ENCODE assay signal across 18 cellular contexts in genomic region chr17:48595107-48595999, GRCh38. TPM values are rescaled to one million over a fixed set of nuclear protein-coding genes. Genes with fewer than 3 reads are reported as not detected.
A peak's percentile ranks its signal among the peaks of the same experiment; 100 is the strongest.
DNase-seq lines count a peak whose midpoint lies in the region; TF ChIP-seq lines count a peak whose summit lies in the region.
"Had no signal": no experiment of that assay in that cellular context is flagged by ENCODE, and none has a peak within 500 bp of the region (broad histone marks: within the 10 kb centered on the region; RNA-seq: fewer than 3 reads in every experiment).

No MANE protein-coding gene starts in this region.

- H3K4me3 ChIP-seq in mesodermal cell (ENCODE audit: extremely low read depth, insufficient read depth, low read length, poor library complexity, severe bottlenecking) (peak overlapping the region; percentile 54), stomach (peak overlapping the region; percentile 52 to 58 (median 56))

- H3K4me1 ChIP-seq in mesodermal cell (ENCODE audit: control insufficient read depth, insufficient read depth, low read length, poor library complexity, severe bottlenecking) (peaks cover 22% of the 10 kb centered on the region), stomach (peaks cover 8 to 93% (median 63%) of the 10 kb centered on the region in 4 donors)

- DNase-seq in activated T-cell treated with anti-CD3 and anti-CD28 coated beads, Interleukin-2, amount 50 U/mL, for 24 hours, result no peak
- no peak for DNase-seq in activated T-cell treated with anti-CD3 and anti-CD28 coated beads, Interleukin-2, amount 50 U/mL, for 48 hours
- no peak for DNase-seq in activated T-helper 2 cell treated with anti-CD3 and anti-CD28 coated beads, Interferon-gamma antibody, Interleukin-2, Interleukin-4, amounts not matched to agents 10 μg/mL and 5 μg/mL and 100 μg/mL, durations not matched to agents 14 hours and 24 hours and 36 hours (ENCODE audit: low spot score)
- DNase-seq in stomach, result no peak
- DNase-seq in activated effector memory CD4-positive, alpha-beta T cell treated with Interleukin-2 at 50 U/mL for 16 hours, result no peak
- no peak for DNase-seq in DMS 273 treated with DMSO at 0.1 percent for 48 hours (lab: John Stamatoyannopoulos, UW)
- no peak for DNase-seq in NOMO-1 (lab: John Stamatoyannopoulos, UW; ENCODE audit: unreplicated experiment in 2 of 2)
- DNase-seq: ACHN; activated CD4-positive, CD25-positive, alpha-beta regulatory T cell treated with anti-CD3 and anti-CD28 coated beads, Interleukin-2, amount 50 U/mL, for 72 hours; brain microvascular endothelial cell; effector memory CD8-positive, alpha-beta T cell; H9; NCI-H1436 treated with DMSO at 0.1 percent for 48 hours; NCI-H446 treated with DMSO at 0.1 percent for 48 hours; OCI-M1 had no signal

- peak overlapping the region; percentile 13 for H3K4me3 Mint-ChIP-seq in activated T-cell treated with anti-CD3 and anti-CD28 coated beads, Interleukin-2, amount 50 U/mL, for 24 hours
- H3K4me3 Mint-ChIP-seq in activated T-helper 2 cell treated with anti-CD3 and anti-CD28 coated beads, Interferon-gamma antibody, Interleukin-2, Interleukin-4, amounts not matched to agents 10 μg/mL and 5 μg/mL and 100 μg/mL, durations not matched to agents 14 hours and 24 hours and 36 hours (ENCODE audit: low read depth), result peak overlapping the region; percentile 43

- peaks cover 47% of the 10 kb centered on the region for H3K4me1 Mint-ChIP-seq in activated T-cell treated with anti-CD3 and anti-CD28 coated beads, Interleukin-2, amount 50 U/mL, for 24 hours (ENCODE audit: low read depth)
- peaks cover 41% of the 10 kb centered on the region for H3K4me1 Mint-ChIP-seq in activated T-helper 2 cell treated with anti-CD3 and anti-CD28 coated beads, Interferon-gamma antibody, Interleukin-2, Interleukin-4, amounts not matched to agents 10 μg/mL and 5 μg/mL and 100 μg/mL, durations not matched to agents 14 hours and 24 hours and 36 hours (ENCODE audit: low read depth)

- H3K27ac Mint-ChIP-seq in activated T-cell treated with anti-CD3 and anti-CD28 coated beads, Interleukin-2, amount 50 U/mL, for 24 hours, result no peak overlapping the region
- H3K27ac Mint-ChIP-seq in activated T-helper 2 cell treated with anti-CD3 and anti-CD28 coated beads, Interferon-gamma antibody, Interleukin-2, Interleukin-4, amounts not matched to agents 10 μg/mL and 5 μg/mL and 100 μg/mL, durations not matched to agents 14 hours and 24 hours and 36 hours, result no peak overlapping the region
- H3K27ac Mint-ChIP-seq: H9 had no signal

- no peak for TF ChIP-seq POLR2A in stomach (IDR thresholded peaks at IDR 0.05)

- TF ChIP-seq CTCF in stomach (IDR thresholded peaks at IDR 0.05), result no peak

- no peaks in the 10 kb centered on the region for H3K9me3 Mint-ChIP-seq in activated T-cell treated with anti-CD3 and anti-CD28 coated beads, Interleukin-2, amount 50 U/mL, for 24 hours
- no peaks in the 10 kb centered on the region for H3K9me3 Mint-ChIP-seq in activated T-helper 2 cell treated with anti-CD3 and anti-CD28 coated beads, Interferon-gamma antibody, Interleukin-2, Interleukin-4, amounts not matched to agents 10 μg/mL and 5 μg/mL and 100 μg/mL, durations not matched to agents 14 hours and 24 hours and 36 hours
- H3K9me3 Mint-ChIP-seq: effector memory CD8-positive, alpha-beta T cell had no signal

- no peak for TF ChIP-seq EP300 in stomach (IDR thresholded peaks at IDR 0.05)

- peaks cover 98% of the 10 kb centered on the region for H3K27me3 Mint-ChIP-seq in activated T-cell treated with anti-CD3 and anti-CD28 coated beads, Interleukin-2, amount 50 U/mL, for 24 hours
- peaks cover 88% of the 10 kb centered on the region for H3K27me3 Mint-ChIP-seq in activated T-helper 2 cell treated with anti-CD3 and anti-CD28 coated beads, Interferon-gamma antibody, Interleukin-2, Interleukin-4, amounts not matched to agents 10 μg/mL and 5 μg/mL and 100 μg/mL, durations not matched to agents 14 hours and 24 hours and 36 hours (ENCODE audit: low read depth)

- H3K36me3 ChIP-seq in mesodermal cell (ENCODE audit: control insufficient read depth, insufficient read depth, low read length) (no peaks in the 10 kb centered on the region), stomach (no peaks in the 10 kb centered on the region)
- H3K36me3 ChIP-seq: brain microvascular endothelial cell had no signal

- H3K36me3 Mint-ChIP-seq in activated T-cell treated with anti-CD3 and anti-CD28 coated beads, Interleukin-2, amount 50 U/mL, for 24 hours (ENCODE audit: low read depth), result no peaks in the 10 kb centered on the region
- peaks cover 3% of the 10 kb centered on the region for H3K36me3 Mint-ChIP-seq in activated T-helper 2 cell treated with anti-CD3 and anti-CD28 coated beads, Interferon-gamma antibody, Interleukin-2, Interleukin-4, amounts not matched to agents 10 μg/mL and 5 μg/mL and 100 μg/mL, durations not matched to agents 14 hours and 24 hours and 36 hours (ENCODE audit: low read depth)

- peaks cover 3 to 100% (median 94%) of the 10 kb centered on the region in 3 donors for H3K27me3 ChIP-seq in stomach

- H3K9me3 ChIP-seq in mesodermal cell (ENCODE audit: control insufficient read depth, low read length), result no peaks in the 10 kb centered on the region
- no peaks in the 10 kb centered on the region for H3K9me3 ChIP-seq in stomach
- H3K9me3 ChIP-seq: gastroesophageal sphincter had no signal

- H3K27ac ChIP-seq in mesodermal cell (ENCODE audit: low read depth, low read length, severe bottlenecking) (peak overlapping the region; percentile 91), stomach (peak overlapping the region; percentile 79 to 95 (median 93))
- H3K27ac ChIP-seq: brain microvascular endothelial cell had no signal

- 23 to 36% methylated on average over 9 to 14 of the region's 26 CpGs for WGBS in mesodermal cell (ENCODE audit: insufficient coverage in 2 of 2), 2 experiments
- 31 to 50% (median 47%) methylated on average over 22 to 26 of the region's 26 CpGs for WGBS in stomach, 5 donors

- intact Hi-C loops in activated T-helper 2 cell treated with anti-CD3 and anti-CD28 coated beads, Interferon-gamma antibody, Interleukin-2, Interleukin-4, amounts not matched to agents 10 μg/mL and 5 μg/mL and 100 μg/mL, durations not matched to agents 14 hours and 24 hours and 36 hours (cut with micrococcal nuclease), result no loop called here
- intact Hi-C loops in stomach (cut with DNase I; ENCODE audit: low total_unique reads), result no loop called here

RNA-seq across cellular contexts. Expression of gene HOXB5, which starts 1.8 kb away (rescaled TPM):
- not detected in 2 replicates for total RNA-seq in activated T-helper 2 cell treated with anti-CD3 and anti-CD28 coated beads, Interferon-gamma antibody, Interleukin-2, Interleukin-4, amounts not matched to agents 10 μg/mL and 5 μg/mL and 100 μg/mL, durations not matched to agents 14 hours and 24 hours and 36 hours
- 13.7 TPM for polyA plus RNA-seq in mesodermal cell (2013, experiment 1 of 2)
- polyA plus RNA-seq in mesodermal cell (2013, experiment 2 of 2), result 15.0 TPM
- total RNA-seq in stomach, result 10 to 100 TPM in 2 of 5 donors, under 1 TPM in 2, not detected in 1; 0.43 to 50.4 (median 6.2) TPM
- polyA plus RNA-seq in stomach, result 1 to 10 TPM; 2.2 to 2.7 (median 2.4) TPM
- total RNA-seq: H9 had no signal
- polyA plus RNA-seq: neural cell had no signal

RNA-seq across cellular contexts. Expression of gene HOXB3, which starts 5.3 kb away (rescaled TPM):
- total RNA-seq in activated T-helper 2 cell treated with anti-CD3 and anti-CD28 coated beads, Interferon-gamma antibody, Interleukin-2, Interleukin-4, amounts not matched to agents 10 μg/mL and 5 μg/mL and 100 μg/mL, durations not matched to agents 14 hours and 24 hours and 36 hours, result 3.8 and 4.6 TPM in 2 replicates
- polyA plus RNA-seq in mesodermal cell (2013, experiment 1 of 2), result 28.7 TPM
- 27.8 TPM for polyA plus RNA-seq in mesodermal cell (2013, experiment 2 of 2)
- 10 to 100 TPM in 4 of 5 donors, 1 to 10 TPM in 1; 6.1 to 77.6 (median 17.0) TPM for total RNA-seq in stomach
- 1 to 10 TPM; 2.8 to 9.5 (median 3.8) TPM for polyA plus RNA-seq in stomach
- total RNA-seq: H9 had no signal
- polyA plus RNA-seq: neural cell had no signal

RNA-seq across cellular contexts. Expression of gene HOXB6, which starts 9.4 kb away (rescaled TPM):
- total RNA-seq in activated T-helper 2 cell treated with anti-CD3 and anti-CD28 coated beads, Interferon-gamma antibody, Interleukin-2, Interleukin-4, amounts not matched to agents 10 μg/mL and 5 μg/mL and 100 μg/mL, durations not matched to agents 14 hours and 24 hours and 36 hours, result 0.52 and 0.62 TPM in 2 replicates
- 38.9 TPM for polyA plus RNA-seq in mesodermal cell (2013, experiment 1 of 2)
- polyA plus RNA-seq in mesodermal cell (2013, experiment 2 of 2), result 49.8 TPM
- 100 to 1,000 TPM in 1 of 5 donors, 10 to 100 TPM in 3, 1 to 10 TPM in 1; 4.2 to 150 (median 11.9) TPM for total RNA-seq in stomach
- 10 to 100 TPM in 1 of 3 donors, 1 to 10 TPM in 2; 5.7 to 10.2 (median 7.8) TPM for polyA plus RNA-seq in stomach
- total RNA-seq: H9 had no signal
- polyA plus RNA-seq: neural cell had no signal

RNA-seq across cellular contexts. Expression of gene HOXB7, which starts 15.5 kb away (rescaled TPM):
- total RNA-seq in activated T-helper 2 cell treated with anti-CD3 and anti-CD28 coated beads, Interferon-gamma antibody, Interleukin-2, Interleukin-4, amounts not matched to agents 10 μg/mL and 5 μg/mL and 100 μg/mL, durations not matched to agents 14 hours and 24 hours and 36 hours, result 0.39 and 0.64 TPM in 2 replicates
- 10.4 TPM for polyA plus RNA-seq in mesodermal cell (2013, experiment 1 of 2)
- polyA plus RNA-seq in mesodermal cell (2013, experiment 2 of 2), result 19.8 TPM
- total RNA-seq in stomach, result 10 to 100 TPM in 1 of 5 donors, 1 to 10 TPM in 4; 1.8 to 16.5 (median 2.3) TPM
- 1 to 10 TPM; 1.0 to 8.2 (median 2.8) TPM for polyA plus RNA-seq in stomach
- total RNA-seq: H9 had no signal
- polyA plus RNA-seq: neural cell had no signal

RNA-seq across cellular contexts. Expression of gene HOXB4, which starts 17.2 kb away (rescaled TPM):
- total RNA-seq in activated T-helper 2 cell treated with anti-CD3 and anti-CD28 coated beads, Interferon-gamma antibody, Interleukin-2, Interleukin-4, amounts not matched to agents 10 μg/mL and 5 μg/mL and 100 μg/mL, durations not matched to agents 14 hours and 24 hours and 36 hours, result 3.0 and 3.3 TPM in 2 replicates
- 6.6 TPM for polyA plus RNA-seq in mesodermal cell (2013, experiment 1 of 2)
- polyA plus RNA-seq in mesodermal cell (2013, experiment 2 of 2), result 7.8 TPM
- total RNA-seq in stomach, result 1 to 10 TPM in 1 of 5 donors, under 1 TPM in 2, not detected in 2; 0.45 to 5.1 (median 0.58) TPM
- 1 to 10 TPM; 1.7 to 4.6 (median 2.6) TPM for polyA plus RNA-seq in stomach
- total RNA-seq: H9 had no signal
- polyA plus RNA-seq: neural cell had no signal
